8 cellular contexts compared by ENCODE assay signal in the genomic region with DNA sequence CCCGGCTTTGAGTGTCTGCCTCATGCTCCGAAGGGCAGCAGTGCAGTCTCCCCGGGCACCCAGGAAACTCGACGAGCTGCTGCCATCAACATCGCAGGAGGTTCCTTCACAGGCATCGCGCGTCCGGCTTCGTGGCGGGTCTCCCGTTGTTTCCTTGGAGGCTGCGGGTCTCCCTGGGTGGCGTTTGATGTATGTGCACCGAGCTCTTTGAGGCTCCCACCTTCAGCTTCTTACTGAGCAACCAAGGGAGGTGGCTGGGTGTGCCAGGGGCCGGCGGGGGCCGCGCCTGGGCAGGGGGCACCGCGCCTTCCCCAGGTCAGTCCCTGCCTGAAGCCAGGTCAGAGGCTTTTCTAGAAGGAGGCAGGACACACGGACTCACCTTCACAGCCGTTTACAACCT. TPM values are rescaled to one million over a fixed set of nuclear protein-coding genes. Genes with fewer than 3 reads are reported as not detected.
"Had no signal": no experiment of that assay in that cellular context is flagged by ENCODE, and none has a peak within 500 bp of the region (broad histone marks: within the 10 kb centered on the region; RNA-seq: fewer than 3 reads in every experiment).

No MANE protein-coding gene starts in this region.

- ATAC-seq: K562 had no signal

- H3K4me3 Mint-ChIP-seq: H9, HFFc6 had no signal

- H3K27ac Mint-ChIP-seq: H9, HFFc6 had no signal

- H3K9ac ChIP-seq: GM23248 had no signal

- DNase-seq: GM23248, GOT3, H9, HCEC 1CT, HFFc6, IMR-90, KG1 had no signal

- H3K9me3 Mint-ChIP-seq: HFFc6 had no signal

- H2AFZ ChIP-seq: GM23248 had no signal

- H3K4me3 ChIP-seq: GM23248, K562 had no signal

- H3K27ac ChIP-seq: GM23248 had no signal

RNA-seq across cellular contexts. Expression of a gene that starts 42.2 kb away (rescaled TPM):
- total RNA-seq: GM23248 had no signal
- polyA plus RNA-seq: GM23248, K562 had no signal
